22 cellular contexts compared by ENCODE assay signal in genomic region chr13:100600461-100600860, GRCh38.
"Had no signal": no experiment of that assay in that cellular context is flagged by ENCODE, and none has a peak within 500 bp of the region (broad histone marks: within the 10 kb centered on the region; RNA-seq: fewer than 3 reads in every experiment).

No MANE protein-coding gene starts in this region.

- H3K27me3 ChIP-seq: hepatocyte, ovary, right atrium auricular region, sigmoid colon, stomach had no signal

- H3K9me3 ChIP-seq: left ventricle myocardium inferior, lower lobe of right lung, ovary, right atrium auricular region, sigmoid colon, stomach, thoracic aorta had no signal

- H3K4me1 ChIP-seq: left ventricle myocardium inferior, lower lobe of right lung, right atrium auricular region, sigmoid colon had no signal

- H3K4me3 ChIP-seq: hepatocyte, left ventricle myocardium inferior, lower lobe of right lung, ovary, right atrium auricular region, sigmoid colon, skin epidermis, stomach, thoracic aorta had no signal

- H3K4me2 ChIP-seq: hepatocyte had no signal

- DNase-seq: effector CD4-positive, alpha-beta T cell; endodermal cell; foreskin melanocyte; head of caudate nucleus; kidney; left cardiac atrium; left ventricle myocardium inferior; lower lobe of right lung; natural killer cell; nucleus accumbens; ovary; sigmoid colon; stimulated activated CD4-positive, alpha-beta T cell treated with anti-CD3 and anti-CD28 coated beads, Interleukin-2, amount 100 ng/mL, for 24 hours; stimulated activated CD4-positive, alpha-beta T cell treated with anti-CD3 and anti-CD28 coated beads, Interleukin-4, amount 100 ng/mL, for 4 hours; stimulated activated naive CD4-positive, alpha-beta T cell; stomach; substantia nigra; trophoblast cell had no signal

- ATAC-seq: lower lobe of right lung, natural killer cell had no signal

- H3K36me3 ChIP-seq: left ventricle myocardium inferior, lower lobe of right lung, ovary, right atrium auricular region, sigmoid colon, thoracic aorta had no signal

- FAIRE-seq: kidney had no signal

- H2AFZ ChIP-seq: hepatocyte had no signal

- H3K79me2 ChIP-seq: hepatocyte had no signal

- H3K27ac ChIP-seq: hepatocyte, left ventricle myocardium inferior, lower lobe of right lung, ovary, right atrium auricular region, sigmoid colon, skin epidermis, stomach, thoracic aorta had no signal
